27 cellular contexts compared by ENCODE assay signal in genomic region chr3:20101041-20101440, GRCh38.
A peak's percentile ranks its signal among the peaks of the same experiment; 100 is the strongest.
DNase-seq lines count a peak whose midpoint lies in the region; ATAC-seq and TF ChIP-seq lines count a peak whose summit lies in the region.
"Had no signal": no experiment of that assay in that cellular context is flagged by ENCODE, and none has a peak within 500 bp of the region (broad histone marks: within the 10 kb centered on the region; RNA-seq: fewer than 3 reads in every experiment).

No MANE protein-coding gene starts in this region.

- no peak for ATAC-seq in activated CD8-positive, alpha-beta memory T cell treated with anti-CD3 and anti-CD28 coated beads, Interleukin-2, amount 10 ng/mL, durations not matched to agents 7 days and 5 days
- no peak for ATAC-seq in T-helper 17 cell
- ATAC-seq in HG03432 (IDR thresholded peaks at IDR 0.05; ENCODE audit: unreplicated experiment) = no peak
- no peak for ATAC-seq in GM21576 (IDR thresholded peaks at IDR 0.05; ENCODE audit: unreplicated experiment)
- ATAC-seq: left cardiac atrium had no signal

- H3K4me2 ChIP-seq in parathyroid adenoma (ENCODE audit: low read length) = no peak overlapping the region
- H3K4me2 ChIP-seq: smooth muscle cell had no signal

- no peaks in the 10 kb centered on the region for H3K9me3 Mint-ChIP-seq in activated CD8-positive, alpha-beta memory T cell treated with anti-CD3 and anti-CD28 coated beads, Interleukin-2, amount 10 ng/mL, durations not matched to agents 7 days and 5 days (ENCODE audit: low read depth)
- H3K9me3 Mint-ChIP-seq: H9 had no signal

- H3K9me3 ChIP-seq in T-helper 17 cell (ENCODE audit: control insufficient read depth, low read length, poor library complexity, severe bottlenecking) (no peaks in the 10 kb centered on the region), parathyroid adenoma (ENCODE audit: control insufficient read depth, low read length) (no peaks in the 10 kb centered on the region)
- H3K9me3 ChIP-seq: esophagus squamous epithelium, SJSA1, upper lobe of left lung had no signal

- H3K27me3 ChIP-seq in dorsolateral prefrontal cortex (no peaks in the 10 kb centered on the region), parathyroid adenoma (ENCODE audit: control insufficient read depth, insufficient read depth, low read length) (no peaks in the 10 kb centered on the region)
- H3K27me3 ChIP-seq: esophagus squamous epithelium, SJSA1, upper lobe of left lung had no signal

- H3K4me3 ChIP-seq in dorsolateral prefrontal cortex = peak overlapping the region in 1 of 59 donors; percentile 6
- H3K4me3 ChIP-seq in parathyroid adenoma (ENCODE audit: low read depth, low read length) = no peak overlapping the region
- H3K4me3 ChIP-seq: esophagus squamous epithelium, SJSA1, smooth muscle cell, upper lobe of left lung had no signal

- no peaks in the 10 kb centered on the region for H3K36me3 ChIP-seq in parathyroid adenoma (ENCODE audit: control insufficient read depth, insufficient read depth, low read length)
- H3K36me3 ChIP-seq: SJSA1 had no signal

- CTCF ChIA-PET in activated CD8-positive, alpha-beta memory T cell treated with anti-CD3 and anti-CD28 coated beads, Interleukin-2, amount 10 ng/mL, durations not matched to agents 7 days and 5 days (lab: Charles Lee) = no interaction called here

- peaks cover 43% of the 10 kb centered on the region for H3K36me3 Mint-ChIP-seq in activated CD8-positive, alpha-beta memory T cell treated with anti-CD3 and anti-CD28 coated beads, Interleukin-2, amount 10 ng/mL, durations not matched to agents 7 days and 5 days
- H3K36me3 Mint-ChIP-seq in T-helper 17 cell (ENCODE audit: low read depth) = peaks cover 3% of the 10 kb centered on the region

- H3K4me3 Mint-ChIP-seq in activated CD8-positive, alpha-beta memory T cell treated with anti-CD3 and anti-CD28 coated beads, Interleukin-2, amount 10 ng/mL, durations not matched to agents 7 days and 5 days = peak overlapping the region; percentile 56
- peak overlapping the region; percentile 36 for H3K4me3 Mint-ChIP-seq in T-helper 17 cell
- H3K4me3 Mint-ChIP-seq: H9 had no signal

- no peaks in the 10 kb centered on the region for H3K27me3 Mint-ChIP-seq in activated CD8-positive, alpha-beta memory T cell treated with anti-CD3 and anti-CD28 coated beads, Interleukin-2, amount 10 ng/mL, durations not matched to agents 7 days and 5 days
- H3K27me3 Mint-ChIP-seq in T-helper 17 cell = no peaks in the 10 kb centered on the region

- no peaks in the 10 kb centered on the region for H3K79me2 ChIP-seq in parathyroid adenoma

- peaks cover 72% of the 10 kb centered on the region for H3K4me1 Mint-ChIP-seq in activated CD8-positive, alpha-beta memory T cell treated with anti-CD3 and anti-CD28 coated beads, Interleukin-2, amount 10 ng/mL, durations not matched to agents 7 days and 5 days
- H3K4me1 Mint-ChIP-seq in T-helper 17 cell = peaks cover 36% of the 10 kb centered on the region

- no peak for DNase-seq in activated CD8-positive, alpha-beta memory T cell treated with anti-CD3 and anti-CD28 coated beads, Interleukin-2, amount 10 ng/mL, durations not matched to agents 7 days and 5 days
- DNase-seq in activated CD8-positive, alpha-beta memory T cell treated with anti-CD3 and anti-CD28 coated beads, Interleukin-2, amount 50 U/mL, for 4 hours = no peak
- DNase-seq in T-helper 17 cell (no peak), dorsolateral prefrontal cortex (no peak), NCI-H345 (lab: John Stamatoyannopoulos, UW) (no peak)
- DNase-seq: activated CD4-positive, alpha-beta T cell treated with anti-CD3 and anti-CD28 coated beads for 4 hours; activated CD8-positive, alpha-beta memory T cell treated with anti-CD3 and anti-CD28 coated beads, Interleukin-2, amount 50 U/mL, for 48 hours; activated gamma-delta T cell; amygdala; COR-L47; DMS79; esophagus squamous epithelium; foreskin melanocyte; GDM1; H9; left cardiac atrium; mammary epithelial cell; MV-4-11; NCI-H146; RPMI8226; stimulated activated CD4-positive, alpha-beta T cell treated with anti-CD3 and anti-CD28 coated beads, Interleukin-2, amount 100 ng/mL, for 24 hours; upper lobe of left lung had no signal

- no peak for TF ChIP-seq CTCF in dorsolateral prefrontal cortex (IDR thresholded peaks at IDR 0.05 in 54 of 56, conservative IDR thresholded peaks at IDR 0.05 in 2 of 56; ENCODE audit: low read depth in 1 of 56, partially characterized antibody in 56 of 56)
- no peak for TF ChIP-seq CTCF in parathyroid adenoma (IDR thresholded peaks at IDR 0.05)

- intact Hi-C loops in dorsolateral prefrontal cortex (cut with DNase I) = loop anchor here (10.0 kb wide), 1 partner anchor 56 kb away; the partner anchor contains the start of gene KAT2B (in 2 of the 2)

- H3K27ac ChIP-seq in dorsolateral prefrontal cortex (peak overlapping the region in 57 of 59 donors; percentile 7 to 95 (median 82)), parathyroid adenoma (peak overlapping the region; percentile 57)
- H3K27ac ChIP-seq: esophagus squamous epithelium, SJSA1, upper lobe of left lung had no signal

- H3K4me1 ChIP-seq in parathyroid adenoma = peaks cover 27% of the 10 kb centered on the region
- H3K4me1 ChIP-seq: SJSA1 had no signal

- H3K9ac ChIP-seq in parathyroid adenoma = no peak overlapping the region

- H3K27ac Mint-ChIP-seq in activated CD8-positive, alpha-beta memory T cell treated with anti-CD3 and anti-CD28 coated beads, Interleukin-2, amount 10 ng/mL, durations not matched to agents 7 days and 5 days = peak overlapping the region; percentile 88
- peak overlapping the region; percentile 94 for H3K27ac Mint-ChIP-seq in T-helper 17 cell
- H3K27ac Mint-ChIP-seq: H9 had no signal

- no peak overlapping the region for H2AFZ ChIP-seq in parathyroid adenoma
